ENCODE assay signal across 1 cellular context in the genomic region with DNA sequence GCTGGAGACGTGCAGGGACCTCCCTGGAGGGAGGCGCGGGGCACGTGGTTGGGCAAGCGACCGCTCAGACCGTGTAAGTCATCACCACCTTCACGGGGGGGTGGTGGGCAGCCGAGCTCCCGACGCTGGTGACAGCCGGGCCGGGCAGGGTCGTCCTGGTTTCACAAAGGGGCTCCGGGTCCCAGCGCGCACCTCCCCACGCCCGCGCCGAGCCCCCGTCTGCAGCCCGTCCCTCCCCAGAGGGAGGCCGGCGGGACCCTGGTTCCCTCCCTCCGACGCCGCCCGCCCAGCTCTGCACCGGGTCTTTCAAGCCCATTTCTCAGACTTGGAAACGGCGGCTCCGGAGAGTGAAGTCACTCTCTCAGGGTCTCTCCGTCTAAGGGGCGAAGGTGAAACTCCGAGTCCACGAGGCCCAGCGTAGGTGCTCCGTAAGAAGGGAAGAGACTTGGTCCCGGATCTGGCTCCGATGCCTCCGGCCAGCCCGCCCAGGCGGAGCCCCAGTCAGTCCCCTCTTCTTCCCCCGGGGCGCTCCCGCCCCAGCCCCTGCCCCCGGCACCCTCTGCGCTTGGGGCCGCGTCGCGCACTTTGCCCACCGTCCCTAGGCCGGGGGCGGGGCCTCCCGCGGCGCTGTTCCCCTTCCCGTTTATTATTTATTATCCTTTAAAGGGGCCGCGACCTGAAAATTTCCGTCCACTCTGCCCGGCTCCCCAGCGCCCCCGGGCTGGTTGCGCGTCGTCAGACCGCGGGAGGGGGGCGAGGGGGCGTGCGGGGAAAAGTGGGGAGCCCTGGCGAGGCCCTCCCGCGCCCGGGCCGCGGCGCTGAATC.
TF ChIP-seq lines count a peak whose summit lies in the region.

No MANE protein-coding gene starts in this region.

TF ChIP-seq in HepG2, 621 proteins besides CTCF, POLR2A, EP300 and RAD21 (continued from another document and continues in another):
- TF ChIP-seq MXD1 (CRISPR knock-in tag; IDR thresholded peaks at IDR 0.05), result no peak; the same call in 1 of the 2 replicates
- TF ChIP-seq ZNF205 (CRISPR knock-in tag; IDR thresholded peaks at IDR 0.05), result peak; percentile 36; the same call in 1 of the 2 replicates
- peak; percentile 38; the same call in 1 of the 2 replicates for TF ChIP-seq CREB1 (IDR thresholded peaks at IDR 0.05)
- no peak for TF ChIP-seq CREB1 (CRISPR knock-in tag; IDR thresholded peaks at IDR 0.05)
- TF ChIP-seq SALL1 (CRISPR knock-in tag; IDR thresholded peaks at IDR 0.05), result peak; percentile 48
- TF ChIP-seq RCOR2 (CRISPR knock-in tag; IDR thresholded peaks at IDR 0.05), result peak; percentile 86
- TF ChIP-seq FOXK1 (CRISPR knock-in tag; IDR thresholded peaks at IDR 0.05; ENCODE audit: borderline replicate concordance, low read depth), result peak; percentile 27; the same call in 1 of the 2 replicates
- no peak for TF ChIP-seq NFYC (CRISPR knock-in tag; IDR thresholded peaks at IDR 0.05)
- peak; percentile 25; the same call in 1 of the 2 replicates for TF ChIP-seq ZNF563 (CRISPR knock-in tag; IDR thresholded peaks at IDR 0.05)
- TF ChIP-seq ZNF607 (CRISPR knock-in tag; IDR thresholded peaks at IDR 0.05; ENCODE audit: borderline replicate concordance), result peak; percentile 48; the same call in 1 of the 2 replicates
- peak; percentile 97 for TF ChIP-seq KDM1A (CRISPR knock-in tag; IDR thresholded peaks at IDR 0.05)
- TF ChIP-seq ZFAT (CRISPR knock-in tag; conservative IDR thresholded peaks at IDR 0.05), result no peak
- TF ChIP-seq PHF5A (CRISPR knock-in tag; IDR thresholded peaks at IDR 0.05; ENCODE audit: low read depth, unreplicated experiment), result peak; percentile 8
- no peak for TF ChIP-seq ISL2 (CRISPR knock-in tag; IDR thresholded peaks at IDR 0.05)
- TF ChIP-seq ZBTB10 (CRISPR knock-in tag; IDR thresholded peaks at IDR 0.05; ENCODE audit: borderline replicate concordance), result peak; percentile 89; the same call in 1 of the 2 replicates
- TF ChIP-seq ZNF777 (CRISPR knock-in tag; IDR thresholded peaks at IDR 0.05), result peak; percentile 63; the same call in 1 of the 2 replicates
- TF ChIP-seq HDAC2 (CRISPR knock-in tag; IDR thresholded peaks at IDR 0.05), result no peak; the same call in 1 of the 2 replicates
- TF ChIP-seq GATAD2A (CRISPR knock-in tag; IDR thresholded peaks at IDR 0.05), result peak; percentile 35; the same call in 1 of the 2 replicates
- TF ChIP-seq HDAC1 (CRISPR knock-in tag; IDR thresholded peaks at IDR 0.05), result peak; percentile 60
- 0 out of 2 replicates have a peak, but pooled peaks have one; percentile 26 for TF ChIP-seq ZNF740 (CRISPR knock-in tag; IDR thresholded peaks at IDR 0.05)
- TF ChIP-seq, protein P1, sequence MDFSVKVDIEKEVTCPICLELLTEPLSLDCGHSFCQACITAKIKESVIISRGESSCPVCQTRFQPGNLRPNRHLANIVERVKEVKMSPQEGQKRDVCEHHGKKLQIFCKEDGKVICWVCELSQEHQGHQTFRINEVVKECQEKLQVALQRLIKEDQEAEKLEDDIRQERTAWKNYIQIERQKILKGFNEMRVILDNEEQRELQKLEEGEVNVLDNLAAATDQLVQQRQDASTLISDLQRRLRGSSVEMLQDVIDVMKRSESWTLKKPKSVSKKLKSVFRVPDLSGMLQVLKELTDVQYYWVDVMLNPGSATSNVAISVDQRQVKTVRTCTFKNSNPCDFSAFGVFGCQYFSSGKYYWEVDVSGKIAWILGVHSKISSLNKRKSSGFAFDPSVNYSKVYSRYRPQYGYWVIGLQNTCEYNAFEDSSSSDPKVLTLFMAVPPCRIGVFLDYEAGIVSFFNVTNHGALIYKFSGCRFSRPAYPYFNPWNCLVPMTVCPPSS (IDR thresholded peaks at IDR 0.05), result no peak
- TF ChIP-seq, protein P2, sequence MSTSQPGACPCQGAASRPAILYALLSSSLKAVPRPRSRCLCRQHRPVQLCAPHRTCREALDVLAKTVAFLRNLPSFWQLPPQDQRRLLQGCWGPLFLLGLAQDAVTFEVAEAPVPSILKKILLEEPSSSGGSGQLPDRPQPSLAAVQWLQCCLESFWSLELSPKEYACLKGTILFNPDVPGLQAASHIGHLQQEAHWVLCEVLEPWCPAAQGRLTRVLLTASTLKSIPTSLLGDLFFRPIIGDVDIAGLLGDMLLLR (CRISPR knock-in tag; IDR thresholded peaks at IDR 0.05), result 0 out of 2 replicates have a peak, but pooled peaks have one; percentile 82
- TF ChIP-seq PHF8 (CRISPR knock-in tag; IDR thresholded peaks at IDR 0.05), result peak; percentile 65
- peak; percentile 38; the same call in 1 of the 2 replicates for TF ChIP-seq PAWR (CRISPR knock-in tag; IDR thresholded peaks at IDR 0.05; ENCODE audit: borderline replicate concordance)
- TF ChIP-seq ZNF572 (CRISPR knock-in tag; IDR thresholded peaks at IDR 0.05), result no peak
- no peak for TF ChIP-seq RNF219 (CRISPR knock-in tag; IDR thresholded peaks at IDR 0.05)
- TF ChIP-seq CBFB (CRISPR knock-in tag; IDR thresholded peaks at IDR 0.05), result peak; percentile 17; the same call in 1 of the 2 replicates
- TF ChIP-seq SMAD3 (CRISPR knock-in tag; IDR thresholded peaks at IDR 0.05), result no peak
- TF ChIP-seq, protein P3, sequence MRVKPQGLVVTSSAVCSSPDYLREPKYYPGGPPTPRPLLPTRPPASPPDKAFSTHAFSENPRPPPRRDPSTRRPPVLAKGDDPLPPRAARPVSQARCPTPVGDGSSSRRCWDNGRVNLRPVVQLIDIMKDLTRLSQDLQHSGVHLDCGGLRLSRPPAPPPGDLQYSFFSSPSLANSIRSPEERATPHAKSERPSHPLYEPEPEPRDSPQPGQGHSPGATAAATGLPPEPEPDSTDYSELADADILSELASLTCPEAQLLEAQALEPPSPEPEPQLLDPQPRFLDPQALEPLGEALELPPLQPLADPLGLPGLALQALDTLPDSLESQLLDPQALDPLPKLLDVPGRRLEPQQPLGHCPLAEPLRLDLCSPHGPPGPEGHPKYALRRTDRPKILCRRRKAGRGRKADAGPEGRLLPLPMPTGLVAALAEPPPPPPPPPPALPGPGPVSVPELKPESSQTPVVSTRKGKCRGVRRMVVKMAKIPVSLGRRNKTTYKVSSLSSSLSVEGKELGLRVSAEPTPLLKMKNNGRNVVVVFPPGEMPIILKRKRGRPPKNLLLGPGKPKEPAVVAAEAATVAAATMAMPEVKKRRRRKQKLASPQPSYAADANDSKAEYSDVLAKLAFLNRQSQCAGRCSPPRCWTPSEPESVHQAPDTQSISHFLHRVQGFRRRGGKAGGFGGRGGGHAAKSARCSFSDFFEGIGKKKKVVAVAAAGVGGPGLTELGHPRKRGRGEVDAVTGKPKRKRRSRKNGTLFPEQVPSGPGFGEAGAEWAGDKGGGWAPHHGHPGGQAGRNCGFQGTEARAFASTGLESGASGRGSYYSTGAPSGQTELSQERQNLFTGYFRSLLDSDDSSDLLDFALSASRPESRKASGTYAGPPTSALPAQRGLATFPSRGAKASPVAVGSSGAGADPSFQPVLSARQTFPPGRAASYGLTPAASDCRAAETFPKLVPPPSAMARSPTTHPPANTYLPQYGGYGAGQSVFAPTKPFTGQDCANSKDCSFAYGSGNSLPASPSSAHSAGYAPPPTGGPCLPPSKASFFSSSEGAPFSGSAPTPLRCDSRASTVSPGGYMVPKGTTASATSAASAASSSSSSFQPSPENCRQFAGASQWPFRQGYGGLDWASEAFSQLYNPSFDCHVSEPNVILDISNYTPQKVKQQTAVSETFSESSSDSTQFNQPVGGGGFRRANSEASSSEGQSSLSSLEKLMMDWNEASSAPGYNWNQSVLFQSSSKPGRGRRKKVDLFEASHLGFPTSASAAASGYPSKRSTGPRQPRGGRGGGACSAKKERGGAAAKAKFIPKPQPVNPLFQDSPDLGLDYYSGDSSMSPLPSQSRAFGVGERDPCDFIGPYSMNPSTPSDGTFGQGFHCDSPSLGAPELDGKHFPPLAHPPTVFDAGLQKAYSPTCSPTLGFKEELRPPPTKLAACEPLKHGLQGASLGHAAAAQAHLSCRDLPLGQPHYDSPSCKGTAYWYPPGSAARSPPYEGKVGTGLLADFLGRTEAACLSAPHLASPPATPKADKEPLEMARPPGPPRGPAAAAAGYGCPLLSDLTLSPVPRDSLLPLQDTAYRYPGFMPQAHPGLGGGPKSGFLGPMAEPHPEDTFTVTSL (CRISPR knock-in tag; IDR thresholded peaks at IDR 0.05; ENCODE audit: borderline replicate concordance), result no peak; the same call in 1 of the 2 replicates
- TF ChIP-seq, protein P4, sequence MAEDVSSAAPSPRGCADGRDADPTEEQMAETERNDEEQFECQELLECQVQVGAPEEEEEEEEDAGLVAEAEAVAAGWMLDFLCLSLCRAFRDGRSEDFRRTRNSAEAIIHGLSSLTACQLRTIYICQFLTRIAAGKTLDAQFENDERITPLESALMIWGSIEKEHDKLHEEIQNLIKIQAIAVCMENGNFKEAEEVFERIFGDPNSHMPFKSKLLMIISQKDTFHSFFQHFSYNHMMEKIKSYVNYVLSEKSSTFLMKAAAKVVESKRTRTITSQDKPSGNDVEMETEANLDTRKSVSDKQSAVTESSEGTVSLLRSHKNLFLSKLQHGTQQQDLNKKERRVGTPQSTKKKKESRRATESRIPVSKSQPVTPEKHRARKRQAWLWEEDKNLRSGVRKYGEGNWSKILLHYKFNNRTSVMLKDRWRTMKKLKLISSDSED (CRISPR knock-in tag; IDR thresholded peaks at IDR 0.05), result no peak
- TF ChIP-seq AGO2 (optimal IDR thresholded peaks at IDR 0.05; ENCODE audit: low read depth, low read length), result peak; percentile 84
- no peak; the same call in 1 of the 2 replicates for TF ChIP-seq JDP2 (CRISPR knock-in tag; IDR thresholded peaks at IDR 0.05; ENCODE audit: borderline replicate concordance)
- TF ChIP-seq ZFP62 (CRISPR knock-in tag; IDR thresholded peaks at IDR 0.05), result no peak
- TF ChIP-seq RARG (CRISPR knock-in tag; IDR thresholded peaks at IDR 0.05; ENCODE audit: low read depth), result no peak
- no peak; the same call in 1 of the 2 replicates for TF ChIP-seq MTA1 (CRISPR knock-in tag; IDR thresholded peaks at IDR 0.05; ENCODE audit: borderline replicate concordance)
- peak; percentile 52 for TF ChIP-seq ZSCAN9 (CRISPR knock-in tag; IDR thresholded peaks at IDR 0.05; ENCODE audit: borderline replicate concordance)
- no peak for TF ChIP-seq ZNF207 (IDR thresholded peaks at IDR 0.05; ENCODE audit: borderline replicate concordance)
- TF ChIP-seq, protein P5, sequence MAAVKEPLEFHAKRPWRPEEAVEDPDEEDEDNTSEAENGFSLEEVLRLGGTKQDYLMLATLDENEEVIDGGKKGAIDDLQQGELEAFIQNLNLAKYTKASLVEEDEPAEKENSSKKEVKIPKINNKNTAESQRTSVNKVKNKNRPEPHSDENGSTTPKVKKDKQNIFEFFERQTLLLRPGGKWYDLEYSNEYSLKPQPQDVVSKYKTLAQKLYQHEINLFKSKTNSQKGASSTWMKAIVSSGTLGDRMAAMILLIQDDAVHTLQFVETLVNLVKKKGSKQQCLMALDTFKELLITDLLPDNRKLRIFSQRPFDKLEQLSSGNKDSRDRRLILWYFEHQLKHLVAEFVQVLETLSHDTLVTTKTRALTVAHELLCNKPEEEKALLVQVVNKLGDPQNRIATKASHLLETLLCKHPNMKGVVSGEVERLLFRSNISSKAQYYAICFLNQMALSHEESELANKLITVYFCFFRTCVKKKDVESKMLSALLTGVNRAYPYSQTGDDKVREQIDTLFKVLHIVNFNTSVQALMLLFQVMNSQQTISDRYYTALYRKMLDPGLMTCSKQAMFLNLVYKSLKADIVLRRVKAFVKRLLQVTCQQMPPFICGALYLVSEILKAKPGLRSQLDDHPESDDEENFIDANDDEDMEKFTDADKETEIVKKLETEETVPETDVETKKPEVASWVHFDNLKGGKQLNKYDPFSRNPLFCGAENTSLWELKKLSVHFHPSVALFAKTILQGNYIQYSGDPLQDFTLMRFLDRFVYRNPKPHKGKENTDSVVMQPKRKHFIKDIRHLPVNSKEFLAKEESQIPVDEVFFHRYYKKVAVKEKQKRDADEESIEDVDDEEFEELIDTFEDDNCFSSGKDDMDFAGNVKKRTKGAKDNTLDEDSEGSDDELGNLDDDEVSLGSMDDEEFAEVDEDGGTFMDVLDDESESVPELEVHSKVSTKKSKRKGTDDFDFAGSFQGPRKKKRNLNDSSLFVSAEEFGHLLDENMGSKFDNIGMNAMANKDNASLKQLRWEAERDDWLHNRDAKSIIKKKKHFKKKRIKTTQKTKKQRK (IDR thresholded peaks at IDR 0.05; ENCODE audit: low read length), result no peak
